ENCODE assay signal across 16 cellular contexts in the genomic region with DNA sequence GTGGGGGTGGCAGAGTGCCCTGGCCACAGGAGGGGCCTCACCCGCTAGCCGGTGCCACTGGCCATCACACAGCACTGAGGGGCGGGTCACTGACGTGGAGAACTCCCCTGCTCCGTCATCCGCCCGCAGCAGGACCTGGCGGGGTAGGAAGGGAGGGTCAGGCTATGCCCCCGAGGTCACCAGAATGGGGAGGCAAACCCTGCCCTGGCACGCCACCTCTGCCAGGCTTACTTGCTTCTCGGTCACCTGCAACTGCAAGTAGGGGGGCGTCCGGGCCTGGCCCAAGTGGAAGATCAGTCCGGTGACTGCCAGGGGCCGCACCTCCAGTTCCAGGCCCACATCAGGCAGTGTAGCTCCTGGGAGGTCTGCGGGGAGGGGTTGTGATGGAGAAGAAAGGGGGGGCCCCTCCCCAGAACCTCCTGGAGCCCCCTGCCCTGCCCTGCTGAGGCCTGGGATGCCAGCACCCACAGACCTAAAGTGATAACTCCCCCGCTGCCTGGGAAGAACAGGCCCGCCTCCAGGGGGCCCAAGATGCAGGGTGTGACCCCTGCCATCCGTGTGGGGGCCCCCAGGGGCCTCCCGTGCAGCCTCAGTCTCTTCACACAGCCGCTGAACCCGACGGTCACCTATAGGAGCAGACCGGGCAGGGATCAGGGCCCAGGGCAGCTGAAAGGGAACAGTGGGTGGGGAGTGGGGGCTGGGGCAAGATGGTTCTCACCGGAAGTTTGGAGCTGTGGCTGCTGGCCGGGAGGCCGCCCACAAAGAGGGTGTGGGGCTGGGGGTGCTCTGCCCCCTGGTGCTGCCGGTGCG.
"Had no signal": no experiment of that assay in that cellular context is flagged by ENCODE, and none has a peak within 500 bp of the region (broad histone marks: within the 10 kb centered on the region; RNA-seq: fewer than 3 reads in every experiment).

No MANE protein-coding gene starts in this region.

- H3K9me3 ChIP-seq: mucosa of descending colon, psoas muscle, thoracic aorta had no signal

- H3K27ac ChIP-seq: psoas muscle, thoracic aorta had no signal

- FAIRE-seq: urothelium cell line had no signal

- DNase-seq: activated CD4-positive, alpha-beta T cell treated with anti-CD3 and anti-CD28 coated beads, Interleukin-2, amount 50 U/mL, for 4 hours; activated CD4-positive, CD25-positive, alpha-beta regulatory T cell treated with anti-CD3 and anti-CD28 coated beads, Interleukin-2, amount 50 U/mL, for 72 hours; activated effector memory CD4-positive, alpha-beta T cell treated with anti-CD3 and anti-CD28 coated beads, Interleukin-2, amount 50 U/mL, for 16 hours; activated T-cell treated with anti-CD3 and anti-CD28 coated beads, Interleukin-2, amount 50 U/mL, for 4 hours; amygdala; effector memory CD8-positive, alpha-beta T cell; left cardiac atrium; mucosa of descending colon; naive thymus-derived CD8-positive, alpha-beta T cell; psoas muscle; stimulated activated CD4-positive, alpha-beta T cell treated with anti-CD3 and anti-CD28 coated beads, Interleukin-15, amount 100 ng/mL, for 24 hours; stimulated activated CD4-positive, alpha-beta T cell treated with anti-CD3 and anti-CD28 coated beads, Interleukin-4, amount 100 ng/mL, for 24 hours; stimulated activated naive CD8-positive, alpha-beta T cell treated with anti-CD3 and anti-CD28 coated beads, Interleukin-15, amount 100 ng/mL, for 72 hours; T-helper 17 cell had no signal

- H3K4me3 ChIP-seq: mucosa of descending colon, psoas muscle, thoracic aorta had no signal

- ATAC-seq: activated T-cell treated with anti-CD3 and anti-CD28 coated beads, Interleukin-2, amount 50 U/mL, for 4 hours; effector memory CD8-positive, alpha-beta T cell; left cardiac atrium; mucosa of descending colon; naive thymus-derived CD8-positive, alpha-beta T cell; psoas muscle; stimulated activated naive CD8-positive, alpha-beta T cell treated with anti-CD3 and anti-CD28 coated beads, Interleukin-15, amount 100 ng/mL, for 72 hours; T-helper 17 cell had no signal
